8 cellular contexts compared by ENCODE assay signal in the genomic region with DNA sequence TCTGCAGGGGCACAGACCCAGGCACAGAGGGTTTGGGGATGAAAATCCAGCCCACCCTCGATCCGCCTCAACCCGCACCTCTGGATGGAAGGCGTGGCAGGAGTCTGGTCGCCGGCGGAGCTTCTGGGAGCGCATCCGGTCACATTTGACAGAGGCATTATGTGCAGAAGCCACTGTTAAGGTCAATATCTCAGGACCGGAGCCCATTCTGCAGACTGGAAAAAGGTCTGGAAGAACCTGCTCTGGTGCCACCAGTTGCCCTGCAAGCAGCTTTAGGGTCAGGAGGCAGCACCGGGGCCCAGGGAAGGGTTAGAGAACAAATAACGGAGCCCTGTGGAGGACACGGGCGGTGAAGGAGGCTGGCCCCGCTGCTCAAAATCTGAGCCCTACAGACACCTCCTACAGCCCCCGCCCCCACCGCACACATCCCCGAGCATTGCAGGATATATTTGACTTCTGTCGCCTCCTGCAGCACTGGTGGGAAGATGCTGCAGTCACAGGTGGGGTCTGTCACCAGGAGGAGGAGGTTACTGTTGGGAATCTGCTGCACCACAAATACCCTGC. TPM values are rescaled to one million over a fixed set of nuclear protein-coding genes. Genes with fewer than 3 reads are reported as not detected.
DNase-seq lines count a peak whose midpoint lies in the region; ATAC-seq and TF ChIP-seq lines count a peak whose summit lies in the region.

No MANE protein-coding gene starts in this region.

- H3K9me3 ChIP-seq in Caco-2 (no peaks in the 10 kb centered on the region), Karpas-422 (ENCODE audit: low read length) (no peaks in the 10 kb centered on the region), duodenal mucosa (ENCODE audit: control insufficient read depth in 1 of 2, low read length in 2 of 2) (no peaks in the 10 kb centered on the region)

- peaks cover 8% of the 10 kb centered on the region; the same call in 1 of the 2 replicates for H3K4me1 ChIP-seq in Caco-2
- peaks cover 35% of the 10 kb centered on the region for H3K4me1 ChIP-seq in Karpas-422 (ENCODE audit: low read length)
- H3K4me1 ChIP-seq in duodenal mucosa (ENCODE audit: control insufficient read depth in 1 of 2, insufficient read depth in 2 of 2, low read length in 2 of 2), result peaks cover 9 to 21% of the 10 kb centered on the region in 2 donors

- H3K36me3 Mint-ChIP-seq in Caco-2 (ENCODE audit: insufficient read depth, unreplicated experiment) (peaks cover 36% of the 10 kb centered on the region), osteocyte (ENCODE audit: unreplicated experiment) (no peaks in the 10 kb centered on the region)

- H3K27ac ChIP-seq in Karpas-422 (ENCODE audit: low read length) (no peak overlapping the region), duodenal mucosa (ENCODE audit: low read depth, low read length) (no peak overlapping the region)

- no peaks in the 10 kb centered on the region for H3K79me2 ChIP-seq in Karpas-422 (ENCODE audit: low read length)

- POLR2A ChIA-PET in Caco-2 (lab: Charles Lee), result interaction anchor here (0.6 kb wide), 1 partner anchor 387 kb away, joined by 3 read pairs; no protein-coding TSS in a partner anchor

- intact Hi-C loops in Caco-2 (cut with micrococcal nuclease; ENCODE audit: unreplicated experiment), result no loop called here

- peak overlapping the region; percentile 82 for H3K27ac Mint-ChIP-seq in Caco-2 (ENCODE audit: unreplicated experiment)
- H3K27ac Mint-ChIP-seq in osteocyte (ENCODE audit: unreplicated experiment), result no peak overlapping the region

- DNase-seq in Caco-2 (no peak), Karpas-422 (no peak), osteocyte (ENCODE audit: extremely low spot score, unreplicated experiment) (peak; percentile 63)
- no peak for DNase-seq in effector CD4-positive, alpha-beta T cell

- ATAC-seq in GM18517 (IDR thresholded peaks at IDR 0.05; ENCODE audit: unreplicated experiment), result no peak
- ATAC-seq in HG02571 (IDR thresholded peaks at IDR 0.05; ENCODE audit: unreplicated experiment), result no peak
- no peak for ATAC-seq in GM18858 (IDR thresholded peaks at IDR 0.05; ENCODE audit: unreplicated experiment)

- H3K9me2 ChIP-seq in Karpas-422 (replicated peaks; ENCODE audit: insufficient read depth, low read length), result no peaks in the 10 kb centered on the region

- no peaks in the 10 kb centered on the region for H3K36me3 ChIP-seq in Caco-2 (ENCODE audit: control insufficient read depth, insufficient read depth, low read length)
- no peaks in the 10 kb centered on the region for H3K36me3 ChIP-seq in Karpas-422 (ENCODE audit: insufficient read depth, low read length)
- H3K36me3 ChIP-seq in duodenal mucosa (ENCODE audit: control insufficient read depth in 1 of 2, insufficient read depth in 2 of 2, low read length in 2 of 2), result peaks cover 0 to 4% of the 10 kb centered on the region in 2 donors

- H3K9ac ChIP-seq in Karpas-422 (ENCODE audit: low read length) (peak overlapping the region; percentile 45; the same call in 1 of the 2 replicates), duodenal mucosa (ENCODE audit: low read depth in 1 of 2, low read length in 2 of 2) (peak overlapping the region; percentile 13 to 61)

- H3K4me3 ChIP-seq in Caco-2 (ENCODE audit: low read depth, low read length) (no peak overlapping the region), Karpas-422 (ENCODE audit: low read length) (no peak overlapping the region), duodenal mucosa (ENCODE audit: low read depth in 1 of 2, low read length in 2 of 2) (peak overlapping the region in 1 of 2 donors; percentile 51)

- no peak for TF ChIP-seq CTCF in Caco-2 (IDR thresholded peaks at IDR 0.05; ENCODE audit: insufficient read depth in 1 of 2, low read depth in 1 of 2, low read length in 1 of 2, severe bottlenecking in 1 of 2, unreplicated experiment in 1 of 2)
- TF ChIP-seq CTCF in osteocyte (IDR thresholded peaks at IDR 0.05), result no peak

- CTCF ChIA-PET in Caco-2 (lab: Charles Lee), result interaction anchor here (0.6 to 3.6 kb wide), 10 partner anchors 11 to 189 kb away, joined by 3 to 45 read pairs (median 4); no protein-coding TSS in a partner anchor

- H3K4me3 Mint-ChIP-seq in Caco-2 (ENCODE audit: unreplicated experiment), result peak overlapping the region; percentile 82
- H3K4me3 Mint-ChIP-seq in osteocyte (ENCODE audit: unreplicated experiment), result no peak overlapping the region

- H3K27me3 ChIP-seq in Caco-2 (replicated peaks; ENCODE audit: control insufficient read depth, insufficient read depth, low read length) (no peaks in the 10 kb centered on the region), Karpas-422 (ENCODE audit: low read length) (no peaks in the 10 kb centered on the region), duodenal mucosa (ENCODE audit: control insufficient read depth in 1 of 2, insufficient read depth in 2 of 2, low read length in 2 of 2) (no peaks in the 10 kb centered on the region)

- H3K9me3 Mint-ChIP-seq in Caco-2 (ENCODE audit: unreplicated experiment) (no peaks in the 10 kb centered on the region), osteocyte (ENCODE audit: unreplicated experiment) (no peaks in the 10 kb centered on the region)

- H3K4me1 Mint-ChIP-seq in Caco-2 (ENCODE audit: low read depth, unreplicated experiment) (peaks cover 9% of the 10 kb centered on the region), osteocyte (ENCODE audit: unreplicated experiment) (peaks cover 7% of the 10 kb centered on the region)

- no peak overlapping the region for H2AFZ ChIP-seq in Karpas-422 (ENCODE audit: low read length)

- H4K20me1 ChIP-seq in Karpas-422 (ENCODE audit: insufficient read depth, low read depth, low read length), result peaks cover 15% of the 10 kb centered on the region

- no peaks in the 10 kb centered on the region for H3K27me3 Mint-ChIP-seq in Caco-2 (ENCODE audit: insufficient read depth, unreplicated experiment)
- no peaks in the 10 kb centered on the region for H3K27me3 Mint-ChIP-seq in osteocyte (ENCODE audit: unreplicated experiment)

- BruUV-seq in Caco-2 (replicated peaks; lab: Mats Ljungman, UMichigan), result no TSS peak

- H3K4me2 ChIP-seq in Karpas-422 (ENCODE audit: low read depth, low read length, poor library complexity, severe bottlenecking), result peak overlapping the region; percentile 85

RNA-seq across cellular contexts. Expression of gene LRTM2, which starts 25.1 kb away (rescaled TPM):
- 0.51 TPM in 1 of 2 replicates, not detected in the other for total RNA-seq in Caco-2 (2022)
- total RNA-seq in Karpas-422 (2014; rRNA removed; shearing (Covaris generic); ENCODE audit: low replicate concordance), result not detected in 2 replicates
- total RNA-seq in osteocyte, result not detected in 2 replicates
